Comparison of ENCODE assay signal across 21 cellular contexts in the genomic region with DNA sequence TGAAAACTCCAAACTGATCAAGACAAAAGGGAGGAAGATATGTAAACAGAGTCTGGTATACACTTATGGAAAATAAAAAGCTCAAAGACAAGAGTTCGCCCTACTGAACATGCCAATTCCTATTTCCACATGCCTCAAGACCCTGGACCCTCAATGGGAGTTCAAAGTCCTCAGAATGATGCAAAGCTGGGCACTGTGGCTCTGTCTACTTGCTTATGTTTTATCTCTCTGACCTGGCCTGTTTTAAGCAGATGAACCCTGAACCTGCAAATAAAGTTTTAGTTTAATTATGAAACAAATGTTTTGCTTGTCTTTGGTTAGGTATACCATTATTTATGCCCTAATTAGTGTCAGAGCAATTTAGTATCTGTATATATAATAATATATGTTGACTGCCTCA. TPM values are rescaled to one million over a fixed set of nuclear protein-coding genes. Genes with fewer than 3 reads are reported as not detected.
DNase-seq lines count a peak whose midpoint lies in the region; ATAC-seq and TF ChIP-seq lines count a peak whose summit lies in the region.
"Had no signal": no experiment of that assay in that cellular context is flagged by ENCODE, and none has a peak within 500 bp of the region (broad histone marks: within the 10 kb centered on the region; RNA-seq: fewer than 3 reads in every experiment).

No MANE protein-coding gene starts in this region.

- in situ Hi-C loops in HAP-1 (cut with MboI; ENCODE audit: low sequenced_read_pairs): no loop called here

- H3K36me3 ChIP-seq in right lobe of liver: no peaks in the 10 kb centered on the region
- no peaks in the 10 kb centered on the region for H3K36me3 ChIP-seq in HAP-1 (replicated peaks)
- H3K36me3 ChIP-seq: BE2C; BLaER1 treated with 17β-estradiol and CSF1 and Interleukin-3, amounts not matched to agents 10 nM and 100 nM had no signal

- no peak overlapping the region for H3K27ac ChIP-seq in right lobe of liver
- H3K27ac ChIP-seq: A549; BLaER1 treated with 17β-estradiol and CSF1 and Interleukin-3, amounts not matched to agents 10 nM and 100 nM; GM23248 had no signal

- no peaks in the 10 kb centered on the region for H3K27me3 ChIP-seq in right lobe of liver
- H3K27me3 ChIP-seq in HAP-1 (ENCODE audit: low read depth): no peaks in the 10 kb centered on the region
- H3K27me3 ChIP-seq: BE2C; BLaER1 treated with 17β-estradiol and CSF1 and Interleukin-3, amounts not matched to agents 10 nM and 100 nM had no signal

- no peaks in the 10 kb centered on the region for H3K9me3 ChIP-seq in right lobe of liver
- H3K9me3 ChIP-seq in HAP-1: no peaks in the 10 kb centered on the region
- H3K9me3 ChIP-seq: A549; BE2C; BLaER1 treated with 17β-estradiol and CSF1 and Interleukin-3, amounts not matched to agents 10 nM and 100 nM had no signal

- H3K4me1 ChIP-seq in right lobe of liver (peaks cover 0 to 15% (median 4%) of the 10 kb centered on the region in 4 donors), HAP-1 (no peaks in the 10 kb centered on the region)
- H3K4me1 ChIP-seq: A549, BE2C had no signal

- no peak for TF ChIP-seq CTCF in right lobe of liver (IDR thresholded peaks at IDR 0.05)

- H3K4me3 ChIP-seq in right lobe of liver (no peak overlapping the region), HAP-1 (no peak overlapping the region)
- H3K4me3 ChIP-seq: A549; BLaER1 treated with 17β-estradiol and CSF1 and Interleukin-3, amounts not matched to agents 10 nM and 100 nM; GM12878; GM23248 had no signal

- intact Hi-C loops in right lobe of liver (cut with DNase I): no loop called here

- no peak for TF ChIP-seq POLR2A in right lobe of liver (IDR thresholded peaks at IDR 0.05)

- DNase-seq in NCI-H69 (lab: John Stamatoyannopoulos, UW): peak; percentile 29
- no peak for DNase-seq in left lobe of liver (ENCODE audit: low spot score)
- peak in 1 of 3 donors; percentile 51 for DNase-seq in right lobe of liver
- no peak for DNase-seq in dermis blood vessel endothelial cell
- DNase-seq in effector CD8-positive, alpha-beta T cell (lab: John Stamatoyannopoulos, UW): no peak
- DNase-seq in HAP-1 (ENCODE audit: low spot score in 2 of 2): no peak
- DNase-seq: 8988T; ACHN; AML-193; BE2C; CD4-positive, alpha-beta T cell; CD8-positive, alpha-beta memory T cell; DMS 273 treated with DMSO at 0.1 percent for 48 hours; DMS79; EL; GM23248; H7 had no signal

- peak; percentile 90 for ATAC-seq in left lobe of liver
- peak; percentile 83 to 99 (median 86) for ATAC-seq in right lobe of liver
- ATAC-seq: A549, HCT116 had no signal

- WGBS in right lobe of liver (ENCODE audit: insufficient coverage, low coverage, low lambda C conversion rate, missing lambda C conversion rate): 27% methylated on average over 1 of the region's 1 CpG

RNA-seq across cellular contexts. Expression of gene NR4A2, which starts 22.6 kb away (rescaled TPM):
- total RNA-seq in left lobe of liver (0.91 TPM), right lobe of liver (1 to 10 TPM in 5 of 6 experiments, under 1 TPM in 1; 0.51 to 1.8 (median 1.2) TPM), dermis blood vessel endothelial cell (0.14 and 0.17 TPM in 2 replicates)
